14 cellular contexts compared by ENCODE assay signal in genomic region chr16:81752876-81753227, GRCh38. TPM values are rescaled to one million over a fixed set of nuclear protein-coding genes. Genes with fewer than 3 reads are reported as not detected.
DNase-seq lines count a peak whose midpoint lies in the region; ATAC-seq and TF ChIP-seq lines count a peak whose summit lies in the region.
"Had no signal": no experiment of that assay in that cellular context is flagged by ENCODE, and none has a peak within 500 bp of the region (broad histone marks: within the 10 kb centered on the region; RNA-seq: fewer than 3 reads in every experiment).

No MANE protein-coding gene starts in this region.

- peaks cover 5 to 48% of the 10 kb centered on the region in 2 donors for H3K4me1 ChIP-seq in left lung
- no peaks in the 10 kb centered on the region for H3K4me1 ChIP-seq in vagina
- H3K4me1 ChIP-seq: prostate gland had no signal

- H3K9me3 ChIP-seq in left lung (no peaks in the 10 kb centered on the region), vagina (no peaks in the 10 kb centered on the region)
- H3K9me3 ChIP-seq: prostate gland had no signal

- H3K27me3 ChIP-seq in left lung (no peaks in the 10 kb centered on the region), vagina (no peaks in the 10 kb centered on the region)

- intact Hi-C loops in left lung (cut with DNase I) (no loop called here), vagina (cut with DNase I) (loop anchor here (10.0 kb wide), 1 partner anchor 538 kb away; no protein-coding TSS in a partner anchor)

- peak; percentile 1 for ATAC-seq in GM21576 (IDR thresholded peaks at IDR 0.05; ENCODE audit: unreplicated experiment)
- ATAC-seq in left lung: peak; percentile 6
- no peak for ATAC-seq in GM19397 (IDR thresholded peaks at IDR 0.05; ENCODE audit: unreplicated experiment)
- ATAC-seq: activated T-helper 17 cell treated with anti-CD3 and anti-CD28 coated beads, Interleukin-2, amount 50 U/mL, for 72 hours had no signal

- H3K36me3 ChIP-seq in left lung (no peaks in the 10 kb centered on the region), vagina (no peaks in the 10 kb centered on the region)
- H3K36me3 ChIP-seq: prostate gland had no signal

- peak overlapping the region; percentile 73 to 87 for H3K27ac ChIP-seq in left lung
- H3K27ac ChIP-seq in skin epidermis: peak overlapping the region in 17 of 21 experiments; percentile 4 to 79 (median 59)
- no peak overlapping the region for H3K27ac ChIP-seq in vagina
- H3K27ac ChIP-seq: prostate gland had no signal

- no peak for TF ChIP-seq POLR2A in vagina (IDR thresholded peaks at IDR 0.05)

- TF ChIP-seq CTCF in left lung (IDR thresholded peaks at IDR 0.05): no peak
- no peak for TF ChIP-seq CTCF in vagina (IDR thresholded peaks at IDR 0.05)

- DNase-seq in OCI-M1 (lab: John Stamatoyannopoulos, UW) (peak; percentile 60), left lung (no peak), NCI-H2171 (lab: John Stamatoyannopoulos, UW) (no peak), vagina (ENCODE audit: extremely low spot score in 2 of 2) (no peak), Kasumi-1 (lab: John Stamatoyannopoulos, UW) (no peak)
- DNase-seq: activated CD4-positive, alpha-beta T cell treated with anti-CD3 and anti-CD28 coated beads, Interleukin-2, amount 50 U/mL, for 4 hours; NCI-H187; NCI-H69; T-helper 9 cell had no signal

- H3K4me3 ChIP-seq in left lung (no peak overlapping the region), skin epidermis (no peak overlapping the region), vagina (no peak overlapping the region)
- H3K4me3 ChIP-seq: prostate gland had no signal

RNA-seq across cellular contexts. Expression of gene PLCG2, which starts 26.2 kb away (rescaled TPM):
- 10 to 100 TPM; 22.5 to 48.7 TPM for total RNA-seq in left lung
- total RNA-seq in vagina: 14.2 TPM
